Comparison of ENCODE assay signal across 1 cellular context in genomic region chr17:38868968-38869646, GRCh38.
A peak's percentile ranks its signal among the peaks of the same experiment; 100 is the strongest.
TF ChIP-seq lines count a peak whose summit lies in the region.

No MANE protein-coding gene starts in this region.

TF ChIP-seq in HepG2, 621 proteins besides CTCF, POLR2A, EP300 and RAD21 (continued from another document and continues in another):
- TF ChIP-seq CREB1 (IDR thresholded peaks at IDR 0.05) (no peak), CREB1 (CRISPR knock-in tag; IDR thresholded peaks at IDR 0.05) (peak; percentile 79), ZFY (CRISPR knock-in tag; IDR thresholded peaks at IDR 0.05) (no peak), NFKBIZ (CRISPR knock-in tag; IDR thresholded peaks at IDR 0.05) (peak; percentile 79; the same call in 1 of the 2 replicates), KLF16 (CRISPR knock-in tag; IDR thresholded peaks at IDR 0.05) (peak in 1 of 2 experiments; percentile 91; a peak in 2 of 4 replicates), IRF9 (CRISPR knock-in tag; IDR thresholded peaks at IDR 0.05; ENCODE audit: borderline replicate concordance) (0 out of 2 replicates have a peak, but pooled peaks have one; percentile 1), ARNT (IDR thresholded peaks at IDR 0.05) (no peak), THAP8 (CRISPR knock-in tag; IDR thresholded peaks at IDR 0.05; ENCODE audit: borderline replicate concordance) (no peak), STAT5B (CRISPR knock-in tag; IDR thresholded peaks at IDR 0.05) (0 out of 2 replicates have a peak, but pooled peaks have one; percentile 72), HOXD1 (CRISPR knock-in tag; IDR thresholded peaks at IDR 0.05) (no peak; the same call in 1 of the 2 replicates), PTBP1 (IDR thresholded peaks at IDR 0.05; ENCODE audit: low read depth, low read length, poor library complexity, severe bottlenecking) (peak; percentile 55), REL (CRISPR knock-in tag; conservative IDR thresholded peaks at IDR 0.05) (peak; percentile 60; the same call in 1 of the 2 replicates), ZNF547 (CRISPR knock-in tag; IDR thresholded peaks at IDR 0.05) (no peak; the same call in 1 of the 2 replicates), MTERF4 (CRISPR knock-in tag; IDR thresholded peaks at IDR 0.05) (peak; percentile 84), AKNA (CRISPR knock-in tag; IDR thresholded peaks at IDR 0.05; ENCODE audit: borderline replicate concordance) (no peak), KLF6 (CRISPR knock-in tag; IDR thresholded peaks at IDR 0.05) (0 out of 2 replicates have a peak, but pooled peaks have one; percentile 11), KMT2A (CRISPR knock-in tag; IDR thresholded peaks at IDR 0.05) (peak; percentile 28; the same call in 1 of the 2 replicates), MXI1 (IDR thresholded peaks at IDR 0.05; ENCODE audit: borderline replicate concordance, low read depth, low read length) (peak; percentile 62; the same call in 1 of the 3 replicates), WIZ (CRISPR knock-in tag; IDR thresholded peaks at IDR 0.05) (0 out of 2 replicates have a peak, but pooled peaks have one; percentile 1), ZNF337 (CRISPR knock-in tag; IDR thresholded peaks at IDR 0.05; ENCODE audit: borderline replicate concordance, low read depth) (peak; percentile 94; the same call in 1 of the 2 replicates), ZSCAN30 (CRISPR knock-in tag; IDR thresholded peaks at IDR 0.05) (peak; percentile 79; the same call in 1 of the 2 replicates), TGIF2 (CRISPR knock-in tag; IDR thresholded peaks at IDR 0.05) (peak; percentile 53; the same call in 1 of the 2 replicates), ZNF274 (CRISPR knock-in tag; IDR thresholded peaks at IDR 0.05) (no peak), ZSCAN22 (CRISPR knock-in tag; IDR thresholded peaks at IDR 0.05) (0 out of 2 replicates have a peak, but pooled peaks have one; percentile 67), ZNF460 (CRISPR knock-in tag; IDR thresholded peaks at IDR 0.05; ENCODE audit: borderline replicate concordance) (no peak), POLR2AphosphoS5 (IDR thresholded peaks at IDR 0.05; ENCODE audit: low read depth, low read length) (peak; percentile 35), PHF21A (CRISPR knock-in tag; IDR thresholded peaks at IDR 0.05) (peak; percentile 74), HMGXB4 (CRISPR knock-in tag; IDR thresholded peaks at IDR 0.05; ENCODE audit: borderline replicate concordance in 1 of 2, low read depth in 1 of 2) (peak; percentile 100), RXRA (CRISPR knock-in tag; IDR thresholded peaks at IDR 0.05) (peak; percentile 56; the same call in 1 of the 2 replicates), SPEN (CRISPR knock-in tag; IDR thresholded peaks at IDR 0.05; ENCODE audit: low read depth) (0 out of 2 replicates have a peak, but pooled peaks have one; percentile 10), ZNF558 (CRISPR knock-in tag; IDR thresholded peaks at IDR 0.05; ENCODE audit: borderline replicate concordance) (peak; percentile 89), GATAD1 (CRISPR knock-in tag; IDR thresholded peaks at IDR 0.05) (peak; percentile 64), U2AF1 (optimal IDR thresholded peaks at IDR 0.05; ENCODE audit: low read depth, low read length) (peak; percentile 28), ZNF619 (CRISPR knock-in tag; IDR thresholded peaks at IDR 0.05) (peak; percentile 96), ZNF768 (CRISPR knock-in tag; IDR thresholded peaks at IDR 0.05) (no peak)
- TF ChIP-seq, protein P1, sequence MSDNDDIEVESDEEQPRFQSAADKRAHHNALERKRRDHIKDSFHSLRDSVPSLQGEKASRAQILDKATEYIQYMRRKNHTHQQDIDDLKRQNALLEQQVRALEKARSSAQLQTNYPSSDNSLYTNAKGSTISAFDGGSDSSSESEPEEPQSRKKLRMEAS (IDR thresholded peaks at IDR 0.05) = peak; percentile 17; the same call in 1 of the 2 replicates
- TF ChIP-seq, protein P2, sequence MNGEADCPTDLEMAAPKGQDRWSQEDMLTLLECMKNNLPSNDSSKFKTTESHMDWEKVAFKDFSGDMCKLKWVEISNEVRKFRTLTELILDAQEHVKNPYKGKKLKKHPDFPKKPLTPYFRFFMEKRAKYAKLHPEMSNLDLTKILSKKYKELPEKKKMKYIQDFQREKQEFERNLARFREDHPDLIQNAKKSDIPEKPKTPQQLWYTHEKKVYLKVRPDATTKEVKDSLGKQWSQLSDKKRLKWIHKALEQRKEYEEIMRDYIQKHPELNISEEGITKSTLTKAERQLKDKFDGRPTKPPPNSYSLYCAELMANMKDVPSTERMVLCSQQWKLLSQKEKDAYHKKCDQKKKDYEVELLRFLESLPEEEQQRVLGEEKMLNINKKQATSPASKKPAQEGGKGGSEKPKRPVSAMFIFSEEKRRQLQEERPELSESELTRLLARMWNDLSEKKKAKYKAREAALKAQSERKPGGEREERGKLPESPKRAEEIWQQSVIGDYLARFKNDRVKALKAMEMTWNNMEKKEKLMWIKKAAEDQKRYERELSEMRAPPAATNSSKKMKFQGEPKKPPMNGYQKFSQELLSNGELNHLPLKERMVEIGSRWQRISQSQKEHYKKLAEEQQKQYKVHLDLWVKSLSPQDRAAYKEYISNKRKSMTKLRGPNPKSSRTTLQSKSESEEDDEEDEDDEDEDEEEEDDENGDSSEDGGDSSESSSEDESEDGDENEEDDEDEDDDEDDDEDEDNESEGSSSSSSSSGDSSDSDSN (CRISPR knock-in tag; IDR thresholded peaks at IDR 0.05) = no peak
- TF ChIP-seq, protein P3, sequence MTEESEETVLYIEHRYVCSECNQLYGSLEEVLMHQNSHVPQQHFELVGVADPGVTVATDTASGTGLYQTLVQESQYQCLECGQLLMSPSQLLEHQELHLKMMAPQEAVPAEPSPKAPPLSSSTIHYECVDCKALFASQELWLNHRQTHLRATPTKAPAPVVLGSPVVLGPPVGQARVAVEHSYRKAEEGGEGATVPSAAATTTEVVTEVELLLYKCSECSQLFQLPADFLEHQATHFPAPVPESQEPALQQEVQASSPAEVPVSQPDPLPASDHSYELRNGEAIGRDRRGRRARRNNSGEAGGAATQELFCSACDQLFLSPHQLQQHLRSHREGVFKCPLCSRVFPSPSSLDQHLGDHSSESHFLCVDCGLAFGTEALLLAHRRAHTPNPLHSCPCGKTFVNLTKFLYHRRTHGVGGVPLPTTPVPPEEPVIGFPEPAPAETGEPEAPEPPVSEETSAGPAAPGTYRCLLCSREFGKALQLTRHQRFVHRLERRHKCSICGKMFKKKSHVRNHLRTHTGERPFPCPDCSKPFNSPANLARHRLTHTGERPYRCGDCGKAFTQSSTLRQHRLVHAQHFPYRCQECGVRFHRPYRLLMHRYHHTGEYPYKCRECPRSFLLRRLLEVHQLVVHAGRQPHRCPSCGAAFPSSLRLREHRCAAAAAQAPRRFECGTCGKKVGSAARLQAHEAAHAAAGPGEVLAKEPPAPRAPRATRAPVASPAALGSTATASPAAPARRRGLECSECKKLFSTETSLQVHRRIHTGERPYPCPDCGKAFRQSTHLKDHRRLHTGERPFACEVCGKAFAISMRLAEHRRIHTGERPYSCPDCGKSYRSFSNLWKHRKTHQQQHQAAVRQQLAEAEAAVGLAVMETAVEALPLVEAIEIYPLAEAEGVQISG (CRISPR knock-in tag; IDR thresholded peaks at IDR 0.05) = peak; percentile 74
- TF ChIP-seq, protein P4, sequence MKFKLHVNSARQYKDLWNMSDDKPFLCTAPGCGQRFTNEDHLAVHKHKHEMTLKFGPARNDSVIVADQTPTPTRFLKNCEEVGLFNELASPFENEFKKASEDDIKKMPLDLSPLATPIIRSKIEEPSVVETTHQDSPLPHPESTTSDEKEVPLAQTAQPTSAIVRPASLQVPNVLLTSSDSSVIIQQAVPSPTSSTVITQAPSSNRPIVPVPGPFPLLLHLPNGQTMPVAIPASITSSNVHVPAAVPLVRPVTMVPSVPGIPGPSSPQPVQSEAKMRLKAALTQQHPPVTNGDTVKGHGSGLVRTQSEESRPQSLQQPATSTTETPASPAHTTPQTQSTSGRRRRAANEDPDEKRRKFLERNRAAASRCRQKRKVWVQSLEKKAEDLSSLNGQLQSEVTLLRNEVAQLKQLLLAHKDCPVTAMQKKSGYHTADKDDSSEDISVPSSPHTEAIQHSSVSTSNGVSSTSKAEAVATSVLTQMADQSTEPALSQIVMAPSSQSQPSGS (CRISPR knock-in tag; IDR thresholded peaks at IDR 0.05) = peak; percentile 45
- TF ChIP-seq, protein P5, sequence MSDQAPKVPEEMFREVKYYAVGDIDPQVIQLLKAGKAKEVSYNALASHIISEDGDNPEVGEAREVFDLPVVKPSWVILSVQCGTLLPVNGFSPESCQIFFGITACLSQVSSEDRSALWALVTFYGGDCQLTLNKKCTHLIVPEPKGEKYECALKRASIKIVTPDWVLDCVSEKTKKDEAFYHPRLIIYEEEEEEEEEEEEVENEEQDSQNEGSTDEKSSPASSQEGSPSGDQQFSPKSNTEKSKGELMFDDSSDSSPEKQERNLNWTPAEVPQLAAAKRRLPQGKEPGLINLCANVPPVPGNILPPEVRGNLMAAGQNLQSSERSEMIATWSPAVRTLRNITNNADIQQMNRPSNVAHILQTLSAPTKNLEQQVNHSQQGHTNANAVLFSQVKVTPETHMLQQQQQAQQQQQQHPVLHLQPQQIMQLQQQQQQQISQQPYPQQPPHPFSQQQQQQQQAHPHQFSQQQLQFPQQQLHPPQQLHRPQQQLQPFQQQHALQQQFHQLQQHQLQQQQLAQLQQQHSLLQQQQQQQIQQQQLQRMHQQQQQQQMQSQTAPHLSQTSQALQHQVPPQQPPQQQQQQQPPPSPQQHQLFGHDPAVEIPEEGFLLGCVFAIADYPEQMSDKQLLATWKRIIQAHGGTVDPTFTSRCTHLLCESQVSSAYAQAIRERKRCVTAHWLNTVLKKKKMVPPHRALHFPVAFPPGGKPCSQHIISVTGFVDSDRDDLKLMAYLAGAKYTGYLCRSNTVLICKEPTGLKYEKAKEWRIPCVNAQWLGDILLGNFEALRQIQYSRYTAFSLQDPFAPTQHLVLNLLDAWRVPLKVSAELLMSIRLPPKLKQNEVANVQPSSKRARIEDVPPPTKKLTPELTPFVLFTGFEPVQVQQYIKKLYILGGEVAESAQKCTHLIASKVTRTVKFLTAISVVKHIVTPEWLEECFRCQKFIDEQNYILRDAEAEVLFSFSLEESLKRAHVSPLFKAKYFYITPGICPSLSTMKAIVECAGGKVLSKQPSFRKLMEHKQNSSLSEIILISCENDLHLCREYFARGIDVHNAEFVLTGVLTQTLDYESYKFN (CRISPR knock-in tag; conservative IDR thresholded peaks at IDR 0.05) = peak; percentile 48
